Comparison of ENCODE assay signal across 15 cellular contexts in the genomic region with DNA sequence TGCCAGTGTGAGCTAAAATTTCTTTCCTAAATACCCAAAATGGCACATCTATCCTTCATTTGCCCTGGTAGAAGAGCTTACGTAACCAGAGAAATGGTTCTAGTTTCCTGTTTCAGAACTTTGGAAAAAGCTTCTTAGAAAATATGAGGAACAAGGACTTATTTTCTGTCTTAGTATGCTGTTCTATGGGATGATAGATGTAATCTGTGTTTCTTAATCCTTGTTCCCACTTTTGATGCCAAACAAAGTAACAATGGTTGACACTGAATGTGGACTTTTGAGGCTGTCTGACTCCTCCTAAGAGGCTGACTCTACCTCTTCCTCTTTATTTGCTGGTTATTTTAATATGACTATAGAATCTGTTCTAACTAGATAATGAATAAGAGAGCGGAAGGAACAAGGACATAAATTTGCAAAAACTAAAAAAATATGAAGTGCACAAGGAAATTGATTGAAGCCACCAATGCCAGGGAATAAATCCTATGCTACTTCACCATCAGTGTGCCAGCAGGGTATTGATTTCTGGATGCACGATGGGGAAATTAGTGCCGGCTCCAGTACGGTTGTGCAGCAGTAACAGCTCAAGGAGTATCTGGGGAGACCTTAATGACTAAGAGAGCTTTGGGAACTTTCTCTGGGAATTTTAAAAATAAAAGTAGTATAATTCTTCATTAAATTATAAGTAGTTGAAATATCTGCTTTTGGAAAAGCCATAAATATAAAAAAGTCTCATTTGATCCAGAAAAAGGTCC.
"Had no signal": no experiment of that assay in that cellular context is flagged by ENCODE, and none has a peak within 500 bp of the region (broad histone marks: within the 10 kb centered on the region; RNA-seq: fewer than 3 reads in every experiment).

No MANE protein-coding gene starts in this region.

- H3K9me3 Mint-ChIP-seq: central memory CD8-positive, alpha-beta T cell; natural killer cell treated with Interleukin-12 subunit alpha and Interleukin-12 subunit beta and Interleukin-15 and Interleukin-18, amount 100 ng/mL, for 72 hours; T-helper 1 cell treated with Interleukin-12 subunit alpha and Interleukin-12 subunit beta and Interleukin-4 antibody, amounts not matched to agents 30 μg/mL and 1 μg/mL, for 36 hours had no signal

- H3K27ac Mint-ChIP-seq: natural killer cell treated with Interleukin-12 subunit alpha and Interleukin-12 subunit beta and Interleukin-15 and Interleukin-18, amount 100 ng/mL, for 72 hours; T-helper 1 cell treated with Interleukin-12 subunit alpha and Interleukin-12 subunit beta and Interleukin-4 antibody, amounts not matched to agents 30 μg/mL and 1 μg/mL, for 36 hours had no signal

- H3K4me3 ChIP-seq: body of pancreas, psoas muscle had no signal

- DNase-seq: activated naive CD4-positive, alpha-beta T cell treated with anti-CD3 and anti-CD28 coated beads, Interleukin-2, amount 50 U/mL, for 16 hours; activated T-cell treated with anti-CD3 and anti-CD28 coated beads, Interleukin-2, amount 50 U/mL, for 1 hour; body of pancreas; cortex of kidney; effector memory CD4-positive, alpha-beta T cell; hypothalamus; kidney glomerular epithelial cell; mammary epithelial cell; psoas muscle; stimulated activated CD4-positive, alpha-beta T cell treated with anti-CD3 and anti-CD28 coated beads, Interleukin-2, amount 100 ng/mL, for 48 hours; stimulated activated naive CD8-positive, alpha-beta T cell treated with anti-CD3 and anti-CD28 coated beads, Interleukin-15, Interleukin-2, amounts not matched to agents 100 U/mL and 50 U/mL, for 24 hours had no signal

- H3K27ac ChIP-seq: body of pancreas, epithelial cell of prostate, psoas muscle had no signal

- H3K36me3 Mint-ChIP-seq: natural killer cell treated with Interleukin-12 subunit alpha and Interleukin-12 subunit beta and Interleukin-15 and Interleukin-18, amount 100 ng/mL, for 72 hours had no signal

- H3K27me3 ChIP-seq: body of pancreas had no signal

- H3K4me1 ChIP-seq: body of pancreas, psoas muscle had no signal

- H3K9me3 ChIP-seq: body of pancreas, psoas muscle had no signal

- H3K4me1 Mint-ChIP-seq: central memory CD8-positive, alpha-beta T cell had no signal

- H3K4me3 Mint-ChIP-seq: central memory CD8-positive, alpha-beta T cell; natural killer cell treated with Interleukin-12 subunit alpha and Interleukin-12 subunit beta and Interleukin-15 and Interleukin-18, amount 100 ng/mL, for 72 hours; T-helper 1 cell treated with Interleukin-12 subunit alpha and Interleukin-12 subunit beta and Interleukin-4 antibody, amounts not matched to agents 30 μg/mL and 1 μg/mL, for 36 hours had no signal

- ATAC-seq: natural killer cell treated with Interleukin-12 subunit alpha and Interleukin-12 subunit beta and Interleukin-15 and Interleukin-18, amount 100 ng/mL, for 72 hours; stimulated activated naive CD8-positive, alpha-beta T cell treated with anti-CD3 and anti-CD28 coated beads, Interleukin-15, Interleukin-2, amounts not matched to agents 100 U/mL and 50 U/mL, for 24 hours had no signal
